Comparison of ENCODE assay signal across 24 cellular contexts in the genomic region with DNA sequence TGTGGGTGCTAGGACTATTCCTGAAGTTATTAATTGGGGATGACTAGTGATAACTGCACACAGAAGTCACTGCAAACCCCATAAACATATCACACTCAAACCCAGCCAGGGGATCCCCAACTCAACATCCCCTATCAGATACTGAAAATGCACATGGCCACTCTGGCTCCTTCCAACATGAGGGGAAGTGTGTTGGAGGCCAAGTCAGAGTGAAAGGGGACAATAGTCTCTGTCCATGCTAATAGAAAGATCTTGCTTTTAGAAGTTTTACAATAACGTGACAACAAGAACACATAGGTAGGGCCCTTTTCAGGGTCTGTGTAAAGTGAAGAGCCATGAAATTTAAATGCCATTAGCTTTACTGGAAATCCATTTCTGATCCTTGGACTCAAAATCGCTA.
DNase-seq lines count a peak whose midpoint lies in the region; ATAC-seq, FAIRE-seq and TF ChIP-seq lines count a peak whose summit lies in the region.
"Had no signal": no experiment of that assay in that cellular context is flagged by ENCODE, and none has a peak within 500 bp of the region (broad histone marks: within the 10 kb centered on the region; RNA-seq: fewer than 3 reads in every experiment).

No MANE protein-coding gene starts in this region.

- ATAC-seq in HG02588 (IDR thresholded peaks at IDR 0.05; ENCODE audit: unreplicated experiment) (peak; percentile 34), HG02884 (IDR thresholded peaks at IDR 0.05; ENCODE audit: unreplicated experiment) (peak; percentile 41), GM12878 (peak; percentile 57), left colon (no peak)
- ATAC-seq: GM23338, HepG2, T-cell had no signal

- TF ChIP-seq CTCF in GM12878 (IDR thresholded peaks at IDR 0.05 in 2 of 3, conservative IDR thresholded peaks at IDR 0.05 in 1 of 3; ENCODE audit: control insufficient read depth in 2 of 3, extremely low read depth in 1 of 3, insufficient read depth in 1 of 3, low read depth in 3 of 3, low read length in 3 of 3): no peak

- H2AFZ ChIP-seq in GM12878 (ENCODE audit: control insufficient read depth, low read depth, low read length): peak overlapping the region; percentile 26; the same call in 1 of the 2 replicates
- H2AFZ ChIP-seq: GM23338 had no signal

- H3K4me1 ChIP-seq in GM12878 (ENCODE audit: control insufficient read depth, insufficient read depth, low read length) (peaks cover 42% of the 10 kb centered on the region), small intestine (ENCODE audit: control insufficient read depth in 2 of 2, insufficient read depth in 1 of 2, low read depth in 1 of 2, low read length in 1 of 2) (no peaks in the 10 kb centered on the region)

- RAD21 ChIA-PET in GM12878 (lab: Charles Lee; ENCODE audit: unreplicated experiment): interaction anchor here (0.9 to 11.9 kb wide), 16 partner anchors 8 to 274 kb away, joined by 3 to 179 read pairs (median 5); partner anchors contain the start of gene SEMA6A

- no peak for TF ChIP-seq POLR2A in GM12891 (IDR thresholded peaks at IDR 0.05; ENCODE audit: low read depth, low read length)
- TF ChIP-seq POLR2A in GM12878 (IDR thresholded peaks at IDR 0.05; ENCODE audit: low read depth, low read length): no peak

- H3K27ac ChIP-seq in GM12878 (ENCODE audit: control insufficient read depth, insufficient read depth) (0 out of 2 replicates have a peak overlapping the region, but pooled peaks have one; percentile 32), small intestine (ENCODE audit: low read depth in 1 of 2, low read length in 1 of 2) (no peak overlapping the region)

- no peak overlapping the region for H3K9ac ChIP-seq in GM12878 (ENCODE audit: control insufficient read depth, insufficient read depth, low read length)

- H3K4me3 ChIP-seq in GM12878: no peak overlapping the region
- H3K4me3 ChIP-seq in small intestine (ENCODE audit: low read depth in 1 of 2, low read length in 2 of 2): no peak overlapping the region
- H3K4me3 ChIP-seq: GM23338 had no signal

- BruUV-seq in GM12878 (replicated peaks; lab: Mats Ljungman, UMichigan): no TSS peak

- no peak for TF ChIP-seq RAD21 in GM12878 (IDR thresholded peaks at IDR 0.05; ENCODE audit: insufficient read depth, low read depth, low read length)

- H3K27me3 ChIP-seq in GM12878 (replicated peaks in 1 of 2; ENCODE audit: control insufficient read depth in 2 of 2, insufficient read depth in 2 of 2, low read length in 1 of 2) (no peaks in the 10 kb centered on the region), small intestine (ENCODE audit: control insufficient read depth in 2 of 2, insufficient read depth in 2 of 2, low read length in 2 of 2) (no peaks in the 10 kb centered on the region)

- no peaks in the 10 kb centered on the region for H4K20me1 ChIP-seq in GM12878 (ENCODE audit: control insufficient read depth, insufficient read depth)

- intact Hi-C loops in GM12878 (cut with micrococcal nuclease; ENCODE audit: unreplicated experiment) (loop anchor here (5.0 kb wide), 1 partner anchor 34 kb away; no protein-coding TSS in a partner anchor), left colon (cut with DNase I, micrococcal nuclease) (no loop called here)

- FAIRE-seq in GM12891 (lab: Jason Lieb, UNC): peak; percentile 41
- FAIRE-seq in GM12878 (lab: Jason Lieb, UNC): peak; percentile 35
- FAIRE-seq in small intestine (lab: Jason Lieb, UNC): no peak
- FAIRE-seq: HepG2 had no signal

- H3K36me3 ChIP-seq in GM12878 (ENCODE audit: control insufficient read depth in 2 of 2, insufficient read depth in 2 of 2, low read length in 1 of 2) (no peaks in the 10 kb centered on the region), small intestine (ENCODE audit: control insufficient read depth in 2 of 2, insufficient read depth in 2 of 2, low read length in 2 of 2) (no peaks in the 10 kb centered on the region)

- no peak overlapping the region for H3K4me2 ChIP-seq in GM12878 (ENCODE audit: control insufficient read depth, insufficient read depth)
- H3K4me2 ChIP-seq: GM23338 had no signal

- 50% methylated on average over 2 of the region's 2 CpGs for WGBS in GM12878 (ENCODE audit: insufficient coverage, insufficient replicate concordance, low lambda C conversion rate, missing lambda C conversion rate)
- 82 to 92% (median 91%) methylated on average over 2 of the region's 2 CpGs for whole genome bisulfite sequencing in small intestine, 3 donors

- CTCF ChIA-PET in GM12878 (lab: Yijun Ruan, JAX): interaction anchor here (1.5 to 4.9 kb wide), 6 partner anchors 14 to 98 kb away, joined by 3 to 20 read pairs (median 14); partner anchors contain the start of gene SEMA6A

- no peak for DNase-seq in GM12891 (ENCODE audit: insufficient read length, low spot score)
- DNase-seq in GM12878 (ENCODE audit: low read depth, low spot score): no peak
- DNase-seq in anterior cingulate cortex (lab: John Stamatoyannopoulos, UW): no peak
- no peak for DNase-seq in left colon
- DNase-seq in NCI-H1105 (lab: John Stamatoyannopoulos, UW): no peak
- DNase-seq in small intestine: no peak
- DNase-seq: DMS153; DND-41; H9; Karpas-422; NCI-H1092; NCI-H1436; NCI-H187 treated with DMSO at 0.1 percent for 48 hours; NCI-H446 treated with DMSO at 0.1 percent for 48 hours; NCI-H526; NCI-H82; NK-92 treated with Interleukin-12 subunit alpha and Interleukin-12 subunit beta, amount 100 ng/mL, for 24 hours; Right ventricle myocardium superior; RPMI8226; T-cell had no signal

- peaks cover 5% of the 10 kb centered on the region; the same call in 2 of the 3 replicates for H3K9me3 ChIP-seq in GM12878 (replicated peaks; ENCODE audit: control insufficient read depth, insufficient read depth, low read length)
- no peaks in the 10 kb centered on the region for H3K9me3 ChIP-seq in small intestine (ENCODE audit: control insufficient read depth, low read depth)

- no peaks in the 10 kb centered on the region for H3K79me2 ChIP-seq in GM12878 (ENCODE audit: control insufficient read depth, insufficient read depth, low read length)

- in situ Hi-C loops in GM12878 (cut with MboI): no loop called here

- SMC1A ChIA-PET in GM12878 (lab: Charles Lee; ENCODE audit: uncharacterized antibody, unreplicated experiment): interaction anchor here (1.2 to 19.1 kb wide), 17 partner anchors 8 to 270 kb away, joined by 3 to 394 read pairs (median 19); partner anchors contain the start of gene SEMA6A

- TF ChIP-seq EP300 in GM12878 (IDR thresholded peaks at IDR 0.05; ENCODE audit: borderline replicate concordance in 1 of 2, control insufficient read depth in 1 of 2, low read depth in 2 of 2, low read length in 2 of 2): no peak

- POLR2A ChIA-PET in GM12878 (lab: Charles Lee): interaction anchor here (0.6 to 6.9 kb wide), 8 partner anchors 8 to 98 kb away, joined by 3 to 49 read pairs (median 6); partner anchors contain the start of gene SEMA6A

TF ChIP-seq in GM12891, 5 proteins besides CTCF, POLR2A, EP300 and RAD21:
- TF ChIP-seq SPI1 (IDR thresholded peaks at IDR 0.05; ENCODE audit: low read depth, low read length) (peak; percentile 80), PAX5 (IDR thresholded peaks at IDR 0.05; ENCODE audit: insufficient read depth, low read length, severe bottlenecking) (no peak), POLR2AphosphoS5 (IDR thresholded peaks at IDR 0.05; ENCODE audit: low read depth, low read length) (no peak)

TF ChIP-seq in GM12878, 131 proteins besides CTCF, POLR2A, EP300 and RAD21 (continues in another document):
- TF ChIP-seq IKZF2 (IDR thresholded peaks at IDR 0.05) (peak in 1 of 2 experiments; percentile 45; a peak in 2 of 4 replicates), RUNX3 (IDR thresholded peaks at IDR 0.05; ENCODE audit: low read length) (peak; percentile 24; the same call in 1 of the 2 replicates), BHLHE40 (IDR thresholded peaks at IDR 0.05; ENCODE audit: borderline replicate concordance in 1 of 2, low read depth in 2 of 2, low read length in 1 of 2) (peak in 1 of 2 experiments; percentile 24; a peak in 1 of 4 replicates), NFIC (IDR thresholded peaks at IDR 0.05; ENCODE audit: low read depth, low read length) (peak; percentile 58; the same call in 1 of the 2 replicates), CREM (IDR thresholded peaks at IDR 0.05; ENCODE audit: low read depth) (peak; percentile 47; the same call in 1 of the 2 replicates), MXI1 (IDR thresholded peaks at IDR 0.05; ENCODE audit: low read depth, low read length) (no peak)
- TF ChIP-seq, protein P1, sequence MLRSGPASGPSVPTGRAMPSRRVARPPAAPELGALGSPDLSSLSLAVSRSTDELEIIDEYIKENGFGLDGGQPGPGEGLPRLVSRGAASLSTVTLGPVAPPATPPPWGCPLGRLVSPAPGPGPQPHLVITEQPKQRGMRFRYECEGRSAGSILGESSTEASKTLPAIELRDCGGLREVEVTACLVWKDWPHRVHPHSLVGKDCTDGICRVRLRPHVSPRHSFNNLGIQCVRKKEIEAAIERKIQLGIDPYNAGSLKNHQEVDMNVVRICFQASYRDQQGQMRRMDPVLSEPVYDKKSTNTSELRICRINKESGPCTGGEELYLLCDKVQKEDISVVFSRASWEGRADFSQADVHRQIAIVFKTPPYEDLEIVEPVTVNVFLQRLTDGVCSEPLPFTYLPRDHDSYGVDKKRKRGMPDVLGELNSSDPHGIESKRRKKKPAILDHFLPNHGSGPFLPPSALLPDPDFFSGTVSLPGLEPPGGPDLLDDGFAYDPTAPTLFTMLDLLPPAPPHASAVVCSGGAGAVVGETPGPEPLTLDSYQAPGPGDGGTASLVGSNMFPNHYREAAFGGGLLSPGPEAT (IDR thresholded peaks at IDR 0.05; ENCODE audit: low read depth): peak; percentile 44; the same call in 1 of the 2 replicates
- TF ChIP-seq, protein P2, sequence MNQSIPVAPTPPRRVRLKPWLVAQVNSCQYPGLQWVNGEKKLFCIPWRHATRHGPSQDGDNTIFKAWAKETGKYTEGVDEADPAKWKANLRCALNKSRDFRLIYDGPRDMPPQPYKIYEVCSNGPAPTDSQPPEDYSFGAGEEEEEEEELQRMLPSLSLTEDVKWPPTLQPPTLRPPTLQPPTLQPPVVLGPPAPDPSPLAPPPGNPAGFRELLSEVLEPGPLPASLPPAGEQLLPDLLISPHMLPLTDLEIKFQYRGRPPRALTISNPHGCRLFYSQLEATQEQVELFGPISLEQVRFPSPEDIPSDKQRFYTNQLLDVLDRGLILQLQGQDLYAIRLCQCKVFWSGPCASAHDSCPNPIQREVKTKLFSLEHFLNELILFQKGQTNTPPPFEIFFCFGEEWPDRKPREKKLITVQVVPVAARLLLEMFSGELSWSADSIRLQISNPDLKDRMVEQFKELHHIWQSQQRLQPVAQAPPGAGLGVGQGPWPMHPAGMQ (IDR thresholded peaks at IDR 0.05; ENCODE audit: borderline replicate concordance): no peak
